1 cellular context compared by ENCODE assay signal in the genomic region with DNA sequence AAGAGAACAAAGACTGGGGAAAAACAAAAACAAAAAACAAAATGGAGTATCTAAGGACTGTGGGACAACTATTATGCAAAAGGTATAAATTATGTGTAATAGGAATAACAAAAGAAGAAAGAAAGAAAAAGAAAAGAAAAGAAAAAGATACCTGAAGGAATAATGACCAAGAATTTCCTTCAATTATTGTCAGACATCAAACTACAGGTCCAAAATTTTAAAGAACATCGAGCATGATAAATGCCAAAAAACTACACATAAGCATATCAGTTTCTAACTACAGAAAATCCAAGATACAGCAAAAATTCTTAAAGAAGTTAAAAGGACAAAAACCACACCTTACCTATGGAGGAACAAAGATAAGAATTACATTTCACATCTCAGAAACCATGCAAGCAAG.
TF ChIP-seq lines count a peak whose summit lies in the region.

No MANE protein-coding gene starts in this region.

TF ChIP-seq in WTC11, 78 proteins besides CTCF, POLR2A, EP300 and RAD21 (continued from another document):
- TF ChIP-seq, protein P1, sequence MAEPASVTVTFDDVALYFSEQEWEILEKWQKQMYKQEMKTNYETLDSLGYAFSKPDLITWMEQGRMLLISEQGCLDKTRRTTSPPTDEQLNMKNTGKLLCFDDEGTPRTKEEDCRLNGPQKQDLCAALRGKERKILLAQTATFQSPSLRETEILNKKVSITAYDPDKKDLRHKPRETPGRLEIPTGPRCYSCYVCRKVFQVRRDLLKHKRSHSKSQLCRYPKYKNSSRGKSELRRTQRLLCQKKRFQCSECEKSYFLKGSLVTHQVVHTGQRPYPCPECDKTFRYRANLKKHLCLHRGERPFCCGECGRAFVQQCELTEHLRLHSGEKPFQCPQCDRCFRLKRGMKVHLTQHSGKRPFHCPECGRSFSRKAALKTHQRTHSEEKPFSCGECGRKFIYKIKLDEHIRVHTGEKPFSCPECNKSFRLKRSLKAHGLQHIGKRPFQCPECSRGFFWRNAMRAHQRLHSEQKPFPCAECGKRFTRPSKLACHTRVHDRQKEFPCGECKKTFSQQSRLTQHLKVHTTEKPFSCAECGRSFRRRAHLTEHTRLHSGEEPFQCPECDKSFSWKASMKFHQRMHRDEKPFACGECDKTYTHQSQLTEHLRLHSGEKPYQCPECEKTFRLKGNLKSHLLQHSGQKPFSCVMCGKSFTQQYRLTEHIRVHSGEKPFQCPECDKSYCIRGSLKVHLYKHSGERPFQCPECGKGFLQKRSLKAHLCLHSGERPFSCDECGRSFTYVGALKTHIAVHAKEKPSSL (CRISPR knock-in tag; conservative IDR thresholded peaks at IDR 0.05): no peak
- no peak for TF ChIP-seq ZNF219 (CRISPR knock-in tag; IDR thresholded peaks at IDR 0.05; ENCODE audit: borderline replicate concordance)
- TF ChIP-seq, protein P2, sequence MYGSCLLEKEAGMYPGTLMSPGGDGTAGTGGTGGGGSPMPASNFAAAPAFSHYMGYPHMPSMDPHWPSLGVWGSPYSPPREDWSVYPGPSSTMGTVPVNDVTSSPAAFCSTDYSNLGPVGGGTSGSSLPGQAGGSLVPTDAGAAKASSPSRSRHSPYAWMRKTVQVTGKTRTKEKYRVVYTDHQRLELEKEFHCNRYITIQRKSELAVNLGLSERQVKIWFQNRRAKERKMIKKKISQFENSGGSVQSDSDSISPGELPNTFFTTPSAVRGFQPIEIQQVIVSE (CRISPR knock-in tag; IDR thresholded peaks at IDR 0.05; ENCODE audit: borderline replicate concordance): no peak
